ENCODE assay signal across 9 cellular contexts in the genomic region with DNA sequence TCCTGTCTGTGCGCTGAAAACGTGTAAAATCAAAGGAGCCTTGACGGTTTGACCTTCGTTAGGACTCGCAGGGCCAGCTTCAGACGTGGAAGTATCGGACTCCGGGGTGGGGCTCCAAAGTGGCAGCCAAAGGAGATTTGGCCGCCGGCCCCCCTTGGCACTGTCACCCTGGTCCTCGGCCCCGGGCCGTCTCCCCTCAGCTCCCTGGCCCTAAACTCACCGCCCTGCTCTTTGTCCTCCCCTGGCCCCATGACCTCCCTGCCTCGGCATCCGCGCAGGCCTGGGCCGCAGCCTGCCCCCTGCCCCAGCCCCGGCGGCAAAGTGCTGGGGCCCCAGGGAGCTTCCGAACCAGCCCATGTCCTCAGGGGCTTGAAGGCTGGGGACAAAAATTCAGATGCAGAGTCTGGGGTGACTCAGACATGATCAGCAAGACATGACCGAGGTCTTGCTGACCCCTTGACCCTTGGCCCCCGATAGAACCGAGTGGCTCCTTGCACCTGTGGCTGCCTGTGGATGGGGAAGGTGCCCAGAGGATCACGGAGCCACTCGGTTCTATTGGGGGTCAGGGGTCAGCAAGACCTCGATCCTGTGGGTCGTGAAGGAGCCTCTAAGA. TPM values are rescaled to one million over a fixed set of nuclear protein-coding genes. Genes with fewer than 3 reads are reported as not detected.
DNase-seq lines count a peak whose midpoint lies in the region; ATAC-seq and TF ChIP-seq lines count a peak whose summit lies in the region.
"Had no signal": no experiment of that assay in that cellular context is flagged by ENCODE, and none has a peak within 500 bp of the region (broad histone marks: within the 10 kb centered on the region; RNA-seq: fewer than 3 reads in every experiment).

No MANE protein-coding gene starts in this region.

- no peak for TF ChIP-seq POLR2A in heart left ventricle (IDR thresholded peaks at IDR 0.05)
- TF ChIP-seq POLR2A in sigmoid colon (IDR thresholded peaks at IDR 0.05): no peak

- intact Hi-C loops in heart left ventricle (cut with DNase I): loop anchor here in 2 of 10 donors (2.0 to 5.0 kb wide), 2 partner anchors 45 to 128 kb away; a partner anchor contains a TSS
- intact Hi-C loops in sigmoid colon (cut with DNase I): loop anchor here (2.0 kb wide), 1 partner anchor 63 kb away; a partner anchor contains a TSS

- no peak for DNase-seq in GM12865 (ENCODE audit: low read depth)
- DNase-seq in WERI-Rb-1: no peak
- peak in 3 of 5 donors; percentile 55 to 78 (median 74) for DNase-seq in heart left ventricle
- DNase-seq in sigmoid colon: no peak
- DNase-seq in T-helper 9 cell: no peak
- DNase-seq in RPMI8226: no peak
- DNase-seq: activated CD8-positive, alpha-beta memory T cell treated with anti-CD3 and anti-CD28 coated beads, Interleukin-2, amount 50 U/mL, for 4 hours had no signal

- ATAC-seq in heart left ventricle (peak in 3 of 4 donors; percentile 11 to 19 (median 19)), HG03108 (IDR thresholded peaks at IDR 0.05; ENCODE audit: unreplicated experiment) (no peak), HG03460 (IDR thresholded peaks at IDR 0.05; ENCODE audit: unreplicated experiment) (no peak)

- no peak for TF ChIP-seq CTCF in GM12865 (IDR thresholded peaks at IDR 0.05; ENCODE audit: insufficient read depth, low read depth, low read length, missing control alignments)
- no peak for TF ChIP-seq CTCF in WERI-Rb-1 (IDR thresholded peaks at IDR 0.05; ENCODE audit: low read depth, low read length)
- TF ChIP-seq CTCF in heart left ventricle (IDR thresholded peaks at IDR 0.05): no peak
- TF ChIP-seq CTCF in sigmoid colon (IDR thresholded peaks at IDR 0.05): no peak

- peak overlapping the region; percentile 74 for H3K4me3 ChIP-seq in GM12865 (ENCODE audit: low read depth, low read length)
- H3K4me3 ChIP-seq in WERI-Rb-1 (ENCODE audit: low read depth, low read length): peak overlapping the region; percentile 53
- H3K4me3 ChIP-seq in heart left ventricle: peak overlapping the region; percentile 64 to 90 (median 76)
- H3K4me3 ChIP-seq in sigmoid colon: peak overlapping the region; percentile 56 to 78 (median 62)

- H3K27me3 ChIP-seq in WERI-Rb-1 (ENCODE audit: insufficient read depth, low read depth, severe bottlenecking): no peaks in the 10 kb centered on the region
- peaks cover 0 to 3% (median 0%) of the 10 kb centered on the region in 9 donors for H3K27me3 ChIP-seq in heart left ventricle
- H3K27me3 ChIP-seq in sigmoid colon: peaks cover 0 to 1% (median 0%) of the 10 kb centered on the region in 3 donors

- TF ChIP-seq EP300 in sigmoid colon (IDR thresholded peaks at IDR 0.05): no peak

- no peaks in the 10 kb centered on the region for H3K9me3 ChIP-seq in WERI-Rb-1 (ENCODE audit: severe bottlenecking)
- no peaks in the 10 kb centered on the region for H3K9me3 ChIP-seq in heart left ventricle
- H3K9me3 ChIP-seq in sigmoid colon: no peaks in the 10 kb centered on the region

- H3K27ac ChIP-seq in WERI-Rb-1 (peak overlapping the region; percentile 81), heart left ventricle (peak overlapping the region; percentile 87 to 100 (median 98)), sigmoid colon (peak overlapping the region; percentile 68 to 87 (median 76))

- WGBS in heart left ventricle, 4 donors: 25 to 47% (median 27%) methylated on average over 18 to 28 of the region's 28 CpGs
- 21 to 47% methylated on average over 28 of the region's 28 CpGs for WGBS in sigmoid colon, 2 donors

- H3K36me3 ChIP-seq in WERI-Rb-1 (no peaks in the 10 kb centered on the region; the same call in 1 of the 2 replicates), heart left ventricle (no peaks in the 10 kb centered on the region), sigmoid colon (no peaks in the 10 kb centered on the region)

- H3K4me1 ChIP-seq in heart left ventricle (peaks cover 0 to 33% (median 16%) of the 10 kb centered on the region in 12 donors), sigmoid colon (peaks cover 0 to 19% (median 16%) of the 10 kb centered on the region in 4 donors)

RNA-seq across cellular contexts. Expression of a gene that starts 6.9 kb away (rescaled TPM):
- 10 to 100 TPM; 11.6 to 21.3 (median 18.3) TPM for total RNA-seq in heart left ventricle
- polyA plus RNA-seq in heart left ventricle: 10 to 100 TPM; 16.1 to 18.1 TPM
- total RNA-seq in sigmoid colon: 10 to 100 TPM; 11.8 to 21.2 (median 17.9) TPM
- polyA plus RNA-seq in sigmoid colon: 10 to 100 TPM in 2 of 3 donors, 1 to 10 TPM in 1; 6.6 to 29.3 (median 11.3) TPM

RNA-seq across cellular contexts. Expression of a gene that starts 8.6 kb away (rescaled TPM):
- total RNA-seq in heart left ventricle (10 to 100 TPM in 1 of 9 donors, 1 to 10 TPM in 8; 1.1 to 15.5 (median 3.3) TPM), sigmoid colon (1 to 10 TPM; 3.0 to 5.4 (median 3.8) TPM)
- polyA plus RNA-seq in heart left ventricle (10 to 100 TPM in 1 of 2 donors, 1 to 10 TPM in 1; 5.7 to 12.5 TPM), sigmoid colon (100 to 1,000 TPM in 1 of 3 donors, 10 to 100 TPM in 2; 72.4 to 122 (median 94.9) TPM)

RNA-seq across cellular contexts. Expression of a gene that starts 8.8 kb away (rescaled TPM):
- total RNA-seq in heart left ventricle: 1 to 10 TPM in 2 of 9 donors, under 1 TPM in 5, not detected in 2; 0.10 to 1.6 (median 0.36) TPM
- under 1 TPM; 0.32 to 0.53 TPM for polyA plus RNA-seq in heart left ventricle
- 1 to 10 TPM in 1 of 4 donors, under 1 TPM in 2, not detected in 1; 0.66 to 1.4 (median 0.68) TPM for total RNA-seq in sigmoid colon
- polyA plus RNA-seq in sigmoid colon: 1 to 10 TPM; 1.2 to 6.3 (median 3.5) TPM

RNA-seq across cellular contexts. Expression of a gene that starts 32.1 kb away (rescaled TPM):
- under 1 TPM in 7 of 9 donors, not detected in 2; 0.07 to 0.35 (median 0.20) TPM for total RNA-seq in heart left ventricle
- under 1 TPM; 0.19 to 0.30 TPM for polyA plus RNA-seq in heart left ventricle
- total RNA-seq in sigmoid colon: under 1 TPM in 1 of 4 donors, not detected in 3; 0.14 TPM
- polyA plus RNA-seq in sigmoid colon: 1 to 10 TPM; 2.4 to 5.9 (median 5.8) TPM

RNA-seq across cellular contexts. Expression of a gene that starts 34.0 kb away (rescaled TPM):
- total RNA-seq in heart left ventricle: 10 to 100 TPM; 44.0 to 65.4 (median 55.6) TPM
- 10 to 100 TPM; 83.3 to 99.3 TPM for polyA plus RNA-seq in heart left ventricle
- total RNA-seq in sigmoid colon: 10 to 100 TPM; 27.8 to 59.3 (median 32.8) TPM
- 10 to 100 TPM; 44.6 to 76.1 (median 66.1) TPM for polyA plus RNA-seq in sigmoid colon

Comparison
In these comparisons a context has a peak if more than half of its experiments do, and no peak if none do; other contexts are left out.
1. DNase-seq: peak in heart left ventricle (3 of 5); none in GM12865 (single experiment), WERI-Rb-1 (single experiment), sigmoid colon (single experiment), T-helper 9 cell (single experiment) and RPMI8226 (single experiment).
2. ATAC-seq: peak in heart left ventricle (3 of 4); none in HG03108 (single experiment) and HG03460 (single experiment).
3. Peak in every context shown above with its lines, with median percentiles within 50 percentile points of each other: H3K4me3 ChIP-seq and H3K27ac ChIP-seq.